8 cellular contexts compared by ENCODE assay signal in the genomic region with DNA sequence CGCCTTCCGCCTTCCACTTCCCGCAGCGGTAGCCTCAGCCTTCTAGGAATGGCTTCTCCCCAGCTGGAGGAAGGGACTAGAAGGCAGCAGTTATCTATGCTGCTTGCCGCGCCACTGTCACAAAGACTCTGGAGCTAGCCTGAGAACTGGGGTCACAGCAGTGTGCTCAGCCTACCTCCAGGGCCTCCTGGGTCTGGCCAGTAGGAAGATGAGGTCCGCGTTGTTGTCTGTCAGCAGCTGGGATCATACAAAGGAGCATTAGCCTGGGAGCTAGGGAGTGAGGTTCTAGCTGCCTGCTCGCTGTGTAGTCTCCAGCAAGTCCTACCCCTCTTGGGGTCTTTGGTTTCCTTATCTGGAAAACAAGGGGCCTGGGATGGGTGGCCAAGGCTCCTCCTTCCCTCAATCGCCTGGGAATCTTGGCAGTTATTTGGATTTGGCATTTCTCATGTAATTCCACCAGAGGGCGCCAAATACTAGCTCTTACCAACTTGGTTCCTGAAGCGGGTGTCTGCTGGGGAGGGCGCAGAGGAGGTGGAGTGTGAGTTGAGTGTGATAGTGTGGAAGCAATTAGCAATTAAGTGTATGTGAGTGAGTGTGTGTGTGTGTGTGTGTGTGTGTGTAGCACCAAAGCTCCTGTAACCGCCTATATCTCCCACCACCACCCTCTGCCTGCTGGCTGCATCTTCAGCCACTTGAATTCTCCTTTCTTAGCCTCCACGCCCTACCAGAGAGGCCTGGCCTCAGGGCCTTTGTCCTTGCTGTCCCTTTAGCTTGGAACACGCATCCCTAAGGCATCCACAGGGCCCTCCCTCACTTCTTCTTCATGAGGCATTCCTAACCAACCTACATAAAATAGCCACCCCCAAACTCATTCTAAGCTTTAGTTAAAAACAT.
A peak's percentile ranks its signal among the peaks of the same experiment; 100 is the strongest.
DNase-seq lines count a peak whose midpoint lies in the region; TF ChIP-seq lines count a peak whose summit lies in the region.

No MANE protein-coding gene starts in this region.

- H3K4me1 Mint-ChIP-seq in CD4-positive, alpha-beta memory T cell: peaks cover 0 to 4% (median under 1%) of the 10 kb centered on the region in 4 donors

- H3K9ac ChIP-seq in iPS-20b (ENCODE audit: low read depth, low read length): peak overlapping the region; percentile 26; the same call in 1 of the 2 replicates

- in situ Hi-C loops in brain microvascular endothelial cell (cut with HindIII; ENCODE audit: low pct_ligation_motif_present, low sequenced_read_pairs): no loop called here

- TF ChIP-seq CTCF in GM20000 (IDR thresholded peaks at IDR 0.05; ENCODE audit: extremely low read depth, missing control alignments) (peak; percentile 64), brain microvascular endothelial cell (IDR thresholded peaks at IDR 0.05; ENCODE audit: low read depth, low read length, missing control alignments) (peak; percentile 77)

- no peaks in the 10 kb centered on the region for H3K9me3 ChIP-seq in CD4-positive, alpha-beta memory T cell (ENCODE audit: control insufficient read depth in 1 of 2, low read length in 2 of 2)
- H3K9me3 ChIP-seq in iPS-20b (ENCODE audit: insufficient read depth, low read depth, low read length): peaks cover 8% of the 10 kb centered on the region

- no peak overlapping the region for H3K4me3 Mint-ChIP-seq in CD4-positive, alpha-beta memory T cell

- no peaks in the 10 kb centered on the region for H3K4me1 ChIP-seq in CD4-positive, alpha-beta memory T cell (ENCODE audit: insufficient read depth, low read length)
- H3K4me1 ChIP-seq in iPS-20b (ENCODE audit: insufficient read depth, low read length): no peaks in the 10 kb centered on the region

- H3K4me3 ChIP-seq in CD4-positive, alpha-beta memory T cell (ENCODE audit: low read length in 2 of 2): no peak overlapping the region
- no peak overlapping the region for H3K4me3 ChIP-seq in brain microvascular endothelial cell (ENCODE audit: low read depth, low read length)
- no peak overlapping the region for H3K4me3 ChIP-seq in iPS-20b (ENCODE audit: low read length)

- H3K36me3 ChIP-seq in CD4-positive, alpha-beta memory T cell (ENCODE audit: insufficient read depth, low read length): no peaks in the 10 kb centered on the region
- no peaks in the 10 kb centered on the region for H3K36me3 ChIP-seq in brain microvascular endothelial cell (replicated peaks)
- no peaks in the 10 kb centered on the region for H3K36me3 ChIP-seq in iPS-20b (ENCODE audit: insufficient read depth, low read depth, low read length)

- H3K36me3 Mint-ChIP-seq in CD4-positive, alpha-beta memory T cell: no peaks in the 10 kb centered on the region

- no peak overlapping the region for H3K27ac Mint-ChIP-seq in CD4-positive, alpha-beta memory T cell

- H3K27me3 ChIP-seq in CD4-positive, alpha-beta memory T cell (ENCODE audit: insufficient read depth, low read length): no peaks in the 10 kb centered on the region
- no peaks in the 10 kb centered on the region for H3K27me3 ChIP-seq in brain microvascular endothelial cell (replicated peaks)
- no peaks in the 10 kb centered on the region for H3K27me3 ChIP-seq in iPS-20b (ENCODE audit: insufficient read depth, low read length)

- no peak overlapping the region for H3K27ac ChIP-seq in CD4-positive, alpha-beta memory T cell (ENCODE audit: low read depth, low read length)
- H3K27ac ChIP-seq in brain microvascular endothelial cell (no peak overlapping the region), iPS-20b (ENCODE audit: low read length) (no peak overlapping the region)

- POLR2A ChIA-PET in CD4-positive, alpha-beta memory T cell (lab: Charles Lee; ENCODE audit: partially characterized antibody): no interaction called here

- CTCF ChIA-PET in CD4-positive, alpha-beta memory T cell (lab: Charles Lee; ENCODE audit: partially characterized antibody): interaction anchor here (0.6 to 5.8 kb wide), 27 partner anchors 8 to 1180 kb away, joined by 3 to 49 read pairs (median 4); no protein-coding TSS in a partner anchor

- H3K27me3 Mint-ChIP-seq in CD4-positive, alpha-beta memory T cell: peaks cover 4 to 18% of the 10 kb centered on the region in 2 donors

- peaks cover 0 to 5% (median 0%) of the 10 kb centered on the region in 8 donors for H3K9me3 Mint-ChIP-seq in CD4-positive, alpha-beta memory T cell

- peak in 4 of 5 donors; percentile 41 to 46 (median 44) for DNase-seq in CD4-positive, alpha-beta memory T cell
- peak; percentile 80 for DNase-seq in GM20000 (ENCODE audit: low spot score)
- DNase-seq in NCI-H1105 (lab: John Stamatoyannopoulos, UW): peak; percentile 71
- DNase-seq in T-helper 1 cell: peak in 3 of 5 donors; percentile 32 to 50 (median 32)
- DNase-seq in brain microvascular endothelial cell: peak; percentile 35
- peak; percentile 29 for DNase-seq in smooth muscle cell of the brain vasculature (ENCODE audit: low read depth, low spot score)
- DNase-seq in mesenteric fat pad (ENCODE audit: low spot score): no peak

- intact Hi-C loops in CD4-positive, alpha-beta memory T cell (cut with micrococcal nuclease): loop anchor here (2.0 to 5.0 kb wide), 3 partner anchors 127 to 1180 kb away; no protein-coding TSS in a partner anchor
